ENCODE assay signal across 17 cellular contexts in genomic region chr4:106746451-106746850, GRCh38.
A peak's percentile ranks its signal among the peaks of the same experiment; 100 is the strongest.
DNase-seq lines count a peak whose midpoint lies in the region; FAIRE-seq and TF ChIP-seq lines count a peak whose summit lies in the region.
"Had no signal": no experiment of that assay in that cellular context is flagged by ENCODE, and none has a peak within 500 bp of the region (broad histone marks: within the 10 kb centered on the region; RNA-seq: fewer than 3 reads in every experiment).

No MANE protein-coding gene starts in this region.

- H3K4me3 ChIP-seq in GM23248 (no peak overlapping the region), bronchial epithelial cell (ENCODE audit: low read depth, low read length) (no peak overlapping the region)
- H3K4me3 ChIP-seq: hepatocyte, tibial artery had no signal

- no peak for TF ChIP-seq POLR2A in erythroblast (IDR thresholded peaks at IDR 0.05; ENCODE audit: low read length)

- H4K20me1 ChIP-seq in GM23248 (ENCODE audit: insufficient read depth) = no peaks in the 10 kb centered on the region

- no peak for TF ChIP-seq CTCF in bronchial epithelial cell (IDR thresholded peaks at IDR 0.05; ENCODE audit: insufficient read depth, low read length, severe bottlenecking)

- H3K4me1 ChIP-seq in GM23248 (ENCODE audit: insufficient read depth) = peaks cover 15% of the 10 kb centered on the region
- H3K4me1 ChIP-seq: tibial artery had no signal

- in situ Hi-C loops in GM23248 (cut with MboI) = no loop called here

- no peak for FAIRE-seq in bronchial epithelial cell (lab: Jason Lieb, UNC)
- FAIRE-seq: GM18507 had no signal

- no peaks in the 10 kb centered on the region for H3K9me3 ChIP-seq in GM23248 (ENCODE audit: low read depth)

- no peak overlapping the region for H3K9ac ChIP-seq in GM23248

- peak overlapping the region; percentile 32 for H3K4me2 ChIP-seq in GM23248 (ENCODE audit: unreplicated experiment)
- H3K4me2 ChIP-seq: hepatocyte had no signal

- H3K79me2 ChIP-seq in GM23248 (ENCODE audit: insufficient read depth) = no peaks in the 10 kb centered on the region
- H3K79me2 ChIP-seq: hepatocyte had no signal

- DNase-seq in GM23248 (peak; percentile 80), NOMO-1 treated with dmso at 0.1 percent for 144 hours (lab: John Stamatoyannopoulos, UW; ENCODE audit: unreplicated experiment) (peak; percentile 17), bronchial epithelial cell (ENCODE audit: low read depth) (peak; percentile 37), stromal cell of bone marrow (ENCODE audit: low read depth) (peak; percentile 18), erythroblast (lab: John Stamatoyannopoulos, UW) (no peak), Ammon's horn (ENCODE audit: low spot score) (no peak), mesenteric fat pad (ENCODE audit: low spot score) (no peak)
- DNase-seq: activated naive CD8-positive, alpha-beta T cell treated with anti-CD3 and anti-CD28 coated beads, Interleukin-2, amount 10 ng/mL, durations not matched to agents 7 days and 5 days; GF-D8; natural killer cell; NCI-H1048; NCI-H2171; OCI-M1; tibial artery had no signal

- peaks cover 16% of the 10 kb centered on the region for H3F3A ChIP-seq in GM23248 (ENCODE audit: insufficient read depth)

- H3K27me3 ChIP-seq in GM23248 (replicated peaks; ENCODE audit: insufficient read depth) (no peaks in the 10 kb centered on the region), bronchial epithelial cell (ENCODE audit: control insufficient read depth, insufficient read depth, low read length) (no peaks in the 10 kb centered on the region)
- H3K27me3 ChIP-seq: hepatocyte, tibial artery had no signal

- peak overlapping the region; percentile 7 for H2AFZ ChIP-seq in GM23248
- H2AFZ ChIP-seq: hepatocyte had no signal

- no peaks in the 10 kb centered on the region for H3K9me2 ChIP-seq in GM23248 (ENCODE audit: insufficient read depth)

- H3K27ac ChIP-seq in GM23248 = peak overlapping the region; percentile 47
- H3K27ac ChIP-seq: epithelial cell of prostate, hepatocyte, tibial artery had no signal

- no peaks in the 10 kb centered on the region for H3K36me3 ChIP-seq in GM23248 (ENCODE audit: low read depth)
- no peaks in the 10 kb centered on the region for H3K36me3 ChIP-seq in bronchial epithelial cell (ENCODE audit: control insufficient read depth, insufficient read depth, low read length)
- H3K36me3 ChIP-seq: tibial artery had no signal

Comparison
In these comparisons a context has a peak if more than half of its experiments do, and no peak if none do; other contexts are left out.
1. DNase-seq: peak in GM23248 (single experiment), NOMO-1 treated with dmso at 0.1 percent for 144 hours (single experiment), bronchial epithelial cell (single experiment) and stromal cell of bone marrow (single experiment); none in erythroblast (0 of 2), Ammon's horn (single experiment) and mesenteric fat pad (single experiment).